Comparison of ENCODE assay signal across 21 cellular contexts in genomic region chr7:137968890-137969289, GRCh38. TPM values are rescaled to one million over a fixed set of nuclear protein-coding genes. Genes with fewer than 3 reads are reported as not detected.
DNase-seq lines count a peak whose midpoint lies in the region; ATAC-seq and TF ChIP-seq lines count a peak whose summit lies in the region.
"Had no signal": no experiment of that assay in that cellular context is flagged by ENCODE, and none has a peak within 500 bp of the region (broad histone marks: within the 10 kb centered on the region; RNA-seq: fewer than 3 reads in every experiment).

No MANE protein-coding gene starts in this region.

- no peak overlapping the region for H3K4me3 ChIP-seq in Caco-2 (ENCODE audit: low read depth, low read length)
- no peak overlapping the region for H3K4me3 ChIP-seq in fibroblast of the aortic adventitia (ENCODE audit: low read depth, low read length)
- no peak overlapping the region for H3K4me3 ChIP-seq in sigmoid colon
- H3K4me3 ChIP-seq: adrenal gland, gastroesophageal sphincter, spleen had no signal

- intact Hi-C loops in Caco-2 (cut with micrococcal nuclease; ENCODE audit: unreplicated experiment) (no loop called here), sigmoid colon (cut with DNase I) (no loop called here)

- BruUV-seq in Caco-2 (replicated peaks; lab: Mats Ljungman, UMichigan): no TSS peak

- CTCF ChIA-PET in Caco-2 (lab: Charles Lee): interaction anchor here (0.6 to 0.7 kb wide), 2 partner anchors 26 to 33 kb away, joined by 3 read pairs; partner anchors contain the start of gene CREB3L2
- CTCF ChIA-PET in WTC11 (lab: Charles Lee): no interaction called here
- CTCF ChIA-PET in activated CD4-positive, alpha-beta T cell treated with anti-CD3 and anti-CD28 coated beads, Interleukin-2, amount 10 ng/mL, durations not matched to agents 7 days and 5 days (lab: Charles Lee): interaction anchor here (0.8 to 1.5 kb wide), 4 partner anchors 10 to 34 kb away, joined by 3 to 5 read pairs (median 3); no protein-coding TSS in a partner anchor

- H3K36me3 Mint-ChIP-seq in Caco-2 (ENCODE audit: insufficient read depth, unreplicated experiment): peaks cover 38% of the 10 kb centered on the region
- peaks cover 14% of the 10 kb centered on the region for H3K36me3 Mint-ChIP-seq in WTC11
- H3K36me3 Mint-ChIP-seq in activated CD4-positive, alpha-beta T cell treated with anti-CD3 and anti-CD28 coated beads, Interleukin-2, amount 10 ng/mL, durations not matched to agents 7 days and 5 days (ENCODE audit: low read depth): peaks cover 4% of the 10 kb centered on the region

- 88 to 96% methylated on average over 4 of the region's 4 CpGs for WGBS in sigmoid colon, 2 donors

- DNase-seq in Caco-2 (no peak), WTC11 (ENCODE audit: low spot score) (no peak), fibroblast of the aortic adventitia (ENCODE audit: low read depth) (peak; percentile 56), sigmoid colon (no peak), NCI-H2081 treated with DMSO at 0.1 percent for 48 hours (lab: John Stamatoyannopoulos, UW) (no peak), DMS79 (lab: John Stamatoyannopoulos, UW) (no peak), RKO (ENCODE audit: low spot score) (no peak)
- DNase-seq in activated CD4-positive, alpha-beta T cell treated with anti-CD3 and anti-CD28 coated beads, Interleukin-2, amount 10 ng/mL, durations not matched to agents 7 days and 5 days: no peak
- DNase-seq: activated CD4-positive, alpha-beta T cell treated with anti-CD3 and anti-CD28 coated beads for 48 hours; activated naive CD4-positive, alpha-beta T cell; activated T-cell treated with anti-CD3 and anti-CD28 coated beads, Interleukin-2, amount 50 U/mL, for 48 hours; adrenal gland; hypothalamus; immature natural killer cell; Karpas-422; naive B cell; nucleus accumbens; spleen had no signal

- H3K27ac Mint-ChIP-seq in Caco-2 (ENCODE audit: unreplicated experiment) (peak overlapping the region; percentile 81), WTC11 (peak overlapping the region; percentile 8; the same call in 1 of the 2 replicates)
- H3K27ac Mint-ChIP-seq in activated CD4-positive, alpha-beta T cell treated with anti-CD3 and anti-CD28 coated beads, Interleukin-2, amount 10 ng/mL, durations not matched to agents 7 days and 5 days: no peak overlapping the region
- H3K27ac Mint-ChIP-seq: immature natural killer cell, mesothelial cell of epicardium had no signal

- no peak for TF ChIP-seq CTCF in Caco-2 (IDR thresholded peaks at IDR 0.05; ENCODE audit: insufficient read depth in 1 of 2, low read depth in 1 of 2, low read length in 1 of 2, severe bottlenecking in 1 of 2, unreplicated experiment in 1 of 2)
- no peak for TF ChIP-seq CTCF in WTC11 (IDR thresholded peaks at IDR 0.05)
- TF ChIP-seq CTCF in fibroblast of the aortic adventitia (IDR thresholded peaks at IDR 0.05; ENCODE audit: insufficient read depth, low read length): no peak
- TF ChIP-seq CTCF in sigmoid colon (IDR thresholded peaks at IDR 0.05): no peak

- H3K4me3 Mint-ChIP-seq in Caco-2 (ENCODE audit: unreplicated experiment) (no peak overlapping the region), WTC11 (no peak overlapping the region)
- H3K4me3 Mint-ChIP-seq in activated CD4-positive, alpha-beta T cell treated with anti-CD3 and anti-CD28 coated beads, Interleukin-2, amount 10 ng/mL, durations not matched to agents 7 days and 5 days: no peak overlapping the region
- H3K4me3 Mint-ChIP-seq: CD14-positive monocyte, immature natural killer cell, mesothelial cell of epicardium, naive B cell had no signal

- TF ChIP-seq EP300 in sigmoid colon (IDR thresholded peaks at IDR 0.05): no peak

- POLR2A ChIA-PET in Caco-2 (lab: Charles Lee) (interaction anchor here (0.6 to 2.8 kb wide), 2 partner anchors 13 to 23 kb away, joined by 5 to 20 read pairs; no protein-coding TSS in a partner anchor), WTC11 (lab: Charles Lee) (interaction anchor here (0.7 kb wide), 1 partner anchor 15 kb away, joined by 6 read pairs; no protein-coding TSS in a partner anchor)
- POLR2A ChIA-PET in activated CD4-positive, alpha-beta T cell treated with anti-CD3 and anti-CD28 coated beads, Interleukin-2, amount 10 ng/mL, durations not matched to agents 7 days and 5 days (lab: Charles Lee): no interaction called here

- H3K36me3 ChIP-seq in Caco-2 (ENCODE audit: control insufficient read depth, insufficient read depth, low read length) (peaks cover 2% of the 10 kb centered on the region; the same call in 1 of the 2 replicates), sigmoid colon (no peaks in the 10 kb centered on the region)
- H3K36me3 ChIP-seq: adrenal gland, gastroesophageal sphincter, spleen had no signal

- H3K27ac ChIP-seq in sigmoid colon: peak overlapping the region in 3 of 4 donors; percentile 42 to 86 (median 79)
- H3K27ac ChIP-seq: spleen had no signal

- no peaks in the 10 kb centered on the region for H3K27me3 Mint-ChIP-seq in Caco-2 (ENCODE audit: insufficient read depth, unreplicated experiment)
- H3K27me3 Mint-ChIP-seq in WTC11 (ENCODE audit: low read depth): no peaks in the 10 kb centered on the region
- H3K27me3 Mint-ChIP-seq in activated CD4-positive, alpha-beta T cell treated with anti-CD3 and anti-CD28 coated beads, Interleukin-2, amount 10 ng/mL, durations not matched to agents 7 days and 5 days: no peaks in the 10 kb centered on the region
- H3K27me3 Mint-ChIP-seq: naive B cell had no signal

- H3K9me3 Mint-ChIP-seq in Caco-2 (ENCODE audit: unreplicated experiment): peaks cover 7% of the 10 kb centered on the region
- peaks cover 6% of the 10 kb centered on the region for H3K9me3 Mint-ChIP-seq in WTC11
- H3K9me3 Mint-ChIP-seq in activated CD4-positive, alpha-beta T cell treated with anti-CD3 and anti-CD28 coated beads, Interleukin-2, amount 10 ng/mL, durations not matched to agents 7 days and 5 days: peaks cover 2% of the 10 kb centered on the region
- H3K9me3 Mint-ChIP-seq: immature natural killer cell had no signal

- no peak for ATAC-seq in WTC11
- ATAC-seq: gastroesophageal sphincter had no signal

- no peaks in the 10 kb centered on the region for H3K9me3 ChIP-seq in Caco-2
- no peaks in the 10 kb centered on the region for H3K9me3 ChIP-seq in sigmoid colon
- H3K9me3 ChIP-seq: adrenal gland, gastroesophageal sphincter, spleen had no signal

- H3K4me1 ChIP-seq in Caco-2 (peaks cover 65% of the 10 kb centered on the region), sigmoid colon (peaks cover 0 to 89% (median 82%) of the 10 kb centered on the region in 4 donors)

- TF ChIP-seq POLR2A in sigmoid colon (IDR thresholded peaks at IDR 0.05): no peak

- no peaks in the 10 kb centered on the region for H3K27me3 ChIP-seq in Caco-2 (replicated peaks; ENCODE audit: control insufficient read depth, insufficient read depth, low read length)
- H3K27me3 ChIP-seq in sigmoid colon: no peaks in the 10 kb centered on the region
- H3K27me3 ChIP-seq: adrenal gland, gastroesophageal sphincter, spleen had no signal

- peaks cover 44% of the 10 kb centered on the region for H3K4me1 Mint-ChIP-seq in Caco-2 (ENCODE audit: low read depth, unreplicated experiment)
- H3K4me1 Mint-ChIP-seq in WTC11: peaks cover 42% of the 10 kb centered on the region
- H3K4me1 Mint-ChIP-seq in activated CD4-positive, alpha-beta T cell treated with anti-CD3 and anti-CD28 coated beads, Interleukin-2, amount 10 ng/mL, durations not matched to agents 7 days and 5 days: peaks cover 9% of the 10 kb centered on the region

TF ChIP-seq in WTC11, 78 proteins besides CTCF, POLR2A, EP300 and RAD21 (continues in another document):
- TF ChIP-seq NFATC4 (CRISPR knock-in tag; IDR thresholded peaks at IDR 0.05) (no peak), E2F1 (CRISPR knock-in tag; IDR thresholded peaks at IDR 0.05) (no peak), ZNF232 (CRISPR knock-in tag; IDR thresholded peaks at IDR 0.05) (no peak), ATF3 (CRISPR knock-in tag; conservative IDR thresholded peaks at IDR 0.05) (no peak)

RNA-seq across cellular contexts. Expression of gene CREB3L2, which starts 33.0 kb away (rescaled TPM):
- total RNA-seq in Caco-2 (2022): 106 and 123 TPM in 2 replicates
- total RNA-seq in WTC11 (2021): 48.1 to 60.6 TPM (median 52.1 TPM) in 3 replicates
- 16.1 and 36.8 TPM in 2 replicates for total RNA-seq in fibroblast of the aortic adventitia (ENCODE audit: low replicate concordance)
- total RNA-seq in sigmoid colon: 10 to 100 TPM; 26.0 to 41.3 (median 30.2) TPM
- 10 to 100 TPM in 1 of 3 donors, 1 to 10 TPM in 2; 3.0 to 15.6 (median 4.4) TPM for polyA plus RNA-seq in sigmoid colon
- 10 to 100 TPM; 23.1 to 25.7 TPM for total RNA-seq in activated CD4-positive, alpha-beta T cell treated with anti-CD3 and anti-CD28 coated beads, Interleukin-2, amount 10 ng/mL, durations not matched to agents 7 days and 5 days
